8 cellular contexts compared by ENCODE assay signal in the genomic region with DNA sequence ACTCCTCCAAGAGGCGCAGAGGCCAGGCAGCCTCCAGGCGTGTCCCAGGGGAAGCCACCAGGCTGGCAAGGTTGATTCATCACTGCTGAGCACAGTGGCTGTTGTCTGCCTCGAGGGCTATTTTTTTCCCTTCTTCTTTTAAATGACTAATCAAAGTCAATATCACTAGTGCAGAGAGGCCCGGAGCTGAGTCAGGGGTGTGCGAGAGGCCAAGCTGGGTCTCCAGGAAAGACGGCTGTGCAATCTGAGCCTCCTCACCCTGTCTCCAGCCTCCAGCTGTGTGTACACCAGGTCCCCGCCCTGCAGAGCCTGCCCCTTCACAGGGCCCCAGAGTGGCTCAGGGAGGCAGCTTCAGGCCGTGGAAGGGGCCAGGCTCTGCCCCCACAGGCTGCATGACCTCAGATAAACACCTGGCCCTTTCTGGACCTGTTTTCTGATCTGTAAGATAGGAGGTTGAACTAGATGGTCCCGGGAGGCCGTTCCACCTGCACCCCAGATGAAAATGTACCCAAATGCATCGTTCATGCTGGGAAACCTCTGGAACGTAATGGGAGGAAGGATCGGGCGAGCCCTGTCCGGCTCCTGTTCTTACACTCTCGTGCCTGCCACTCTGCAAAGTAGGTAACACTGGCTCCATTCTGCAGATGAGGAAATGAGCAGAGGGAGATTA. TPM values are rescaled to one million over a fixed set of nuclear protein-coding genes. Genes with fewer than 3 reads are reported as not detected.
A peak's percentile ranks its signal among the peaks of the same experiment; 100 is the strongest.
DNase-seq lines count a peak whose midpoint lies in the region; ATAC-seq and TF ChIP-seq lines count a peak whose summit lies in the region.

No MANE protein-coding gene starts in this region.

- no peak overlapping the region for H3K18ac ChIP-seq in trophoblast cell (ENCODE audit: low read length)

- peak; percentile 84 for DNase-seq in BJ (ENCODE audit: low read depth)
- DNase-seq in HK-2 (ENCODE audit: unreplicated experiment), result peak; percentile 88
- peak; percentile 98 for DNase-seq in Panc1 (ENCODE audit: low read depth, low spot score)
- peak; percentile 88 for DNase-seq in brain pericyte (ENCODE audit: low read depth, low spot score)
- DNase-seq in trophoblast cell, result peak; percentile 96 to 99
- DNase-seq in uterus, result no peak

- no peak overlapping the region for H2BK12ac ChIP-seq in trophoblast cell (ENCODE audit: low read length)

- no peak overlapping the region for H3K9ac ChIP-seq in trophoblast cell (ENCODE audit: low read length)

- H4K91ac ChIP-seq in trophoblast cell (ENCODE audit: low read depth, low read length), result no peak overlapping the region

- no peak overlapping the region for H4K12ac ChIP-seq in trophoblast cell (ENCODE audit: low read depth, low read length)

- H3K27me3 ChIP-seq in BJ (ENCODE audit: control insufficient read depth, insufficient read depth, low read length) (no peaks in the 10 kb centered on the region), Panc1 (ENCODE audit: control insufficient read depth, insufficient read depth, low read length) (no peaks in the 10 kb centered on the region), trophoblast cell (ENCODE audit: insufficient read depth, low read length) (peaks cover 5% of the 10 kb centered on the region), uterus (no peaks in the 10 kb centered on the region)

- intact Hi-C loops in Panc1 (cut with micrococcal nuclease; ENCODE audit: unreplicated experiment), result no loop called here
- intact Hi-C loops in uterus (cut with DNase I; ENCODE audit: low total_unique reads), result no loop called here

- BruUV-seq in Panc1 (replicated peaks; lab: Mats Ljungman, UMichigan), result no TSS peak

- H2BK5ac ChIP-seq in trophoblast cell (ENCODE audit: low read depth, low read length, poor library complexity), result no peak overlapping the region

- no peak overlapping the region for H2BK120ac ChIP-seq in trophoblast cell (ENCODE audit: insufficient read depth, low read length, poor library complexity)

- H3K9me3 ChIP-seq in Panc1 (ENCODE audit: control insufficient read depth, insufficient read depth, low read depth, low read length) (no peaks in the 10 kb centered on the region), trophoblast cell (ENCODE audit: insufficient read depth, low read depth, low read length) (no peaks in the 10 kb centered on the region), uterus (no peaks in the 10 kb centered on the region)

- peaks cover 2% of the 10 kb centered on the region for H3K79me2 ChIP-seq in trophoblast cell (ENCODE audit: control insufficient read depth, insufficient read depth, low read length, poor library complexity)

- H3K79me1 ChIP-seq in trophoblast cell (ENCODE audit: low read length), result peaks cover 3% of the 10 kb centered on the region

- no peak overlapping the region for H2AFZ ChIP-seq in trophoblast cell (ENCODE audit: insufficient read depth, low read length, poor library complexity)

- peak overlapping the region; percentile 5 for H3K4me2 ChIP-seq in trophoblast cell (ENCODE audit: low read length)

- H3K4me1 ChIP-seq in Panc1 (ENCODE audit: control insufficient read depth, insufficient read depth, low read length), result peaks cover 75% of the 10 kb centered on the region
- peaks cover 10 to 19% of the 10 kb centered on the region in 2 experiments for H3K4me1 ChIP-seq in trophoblast cell (ENCODE audit: control insufficient read depth in 1 of 2, insufficient read depth in 2 of 2, low read length in 2 of 2)
- peaks cover 0 to 12% of the 10 kb centered on the region in 2 donors for H3K4me1 ChIP-seq in uterus

- H3K4me3 ChIP-seq in BJ (ENCODE audit: low read depth, low read length) (no peak overlapping the region), Panc1 (ENCODE audit: low read depth in 2 of 2, low read length in 2 of 2) (peak overlapping the region in 1 of 2 experiments; percentile 82; a peak in 3 of 4 replicates), trophoblast cell (ENCODE audit: low read depth, low read length) (no peak overlapping the region), uterus (no peak overlapping the region)

- H3K4ac ChIP-seq in trophoblast cell (ENCODE audit: low read depth, low read length), result no peak overlapping the region

- H3K27ac ChIP-seq in Panc1 (ENCODE audit: low read length) (peak overlapping the region; percentile 96), trophoblast cell (ENCODE audit: low read depth, low read length) (no peak overlapping the region), uterus (no peak overlapping the region)

- H2AK5ac ChIP-seq in trophoblast cell (ENCODE audit: low read length), result no peak overlapping the region

- H3K23ac ChIP-seq in trophoblast cell (ENCODE audit: low read length), result no peak overlapping the region

- H3K14ac ChIP-seq in trophoblast cell (ENCODE audit: low read length), result no peak overlapping the region

- POLR2A ChIA-PET in BJ (lab: Charles Lee), result interaction anchor here (0.6 kb wide), 1 partner anchor 17 kb away, joined by 6 read pairs; no protein-coding TSS in a partner anchor
- POLR2A ChIA-PET in Panc1 (lab: Charles Lee), result interaction anchor here (0.5 kb wide), 1 partner anchor 174 kb away, joined by 8 read pairs; no protein-coding TSS in a partner anchor

- no peak for TF ChIP-seq POLR2A in uterus (IDR thresholded peaks at IDR 0.05)

- CTCF ChIA-PET in BJ (lab: Yijun Ruan, JAX), result interaction anchor here (1.0 to 3.7 kb wide), 6 partner anchors 10 to 109 kb away, joined by 3 to 23 read pairs (median 9); no protein-coding TSS in a partner anchor
- CTCF ChIA-PET in Panc1 (lab: Charles Lee), result no interaction called here

- peak; percentile 88 for ATAC-seq in Panc1
- no peak for ATAC-seq in HG03097 (IDR thresholded peaks at IDR 0.05; ENCODE audit: low FRiP score, unreplicated experiment)
- no peak for ATAC-seq in GM18517 (IDR thresholded peaks at IDR 0.05; ENCODE audit: unreplicated experiment)

- TF ChIP-seq CTCF in BJ (IDR thresholded peaks at IDR 0.05; ENCODE audit: insufficient read depth, low read depth, low read length) (peak; percentile 3; the same call in 1 of the 2 replicates), Panc1 (IDR thresholded peaks at IDR 0.05) (no peak), uterus (IDR thresholded peaks at IDR 0.05) (no peak)

- no CpG with 5 or more reads among the region's 16 CpGs for WGBS in trophoblast cell (ENCODE audit: extremely low coverage, insufficient coverage, insufficient read length)

- H4K8ac ChIP-seq in trophoblast cell (ENCODE audit: low read depth, low read length), result no peak overlapping the region

- in situ Hi-C loops in Panc1 (cut with HindIII; ENCODE audit: low pct_unique_long_range_greater_than_20kb, low sequenced_read_pairs), result no loop called here

- H3K36me3 ChIP-seq in BJ (ENCODE audit: control insufficient read depth, insufficient read depth, low read length) (peaks cover 2% of the 10 kb centered on the region; the same call in 1 of the 2 replicates), Panc1 (ENCODE audit: control insufficient read depth, insufficient read depth, low read length) (no peaks in the 10 kb centered on the region), trophoblast cell (ENCODE audit: control insufficient read depth in 1 of 2, insufficient read depth in 2 of 2, low read length in 2 of 2) (no peaks in the 10 kb centered on the region), uterus (no peaks in the 10 kb centered on the region)

RNA-seq across cellular contexts. Expression of a gene that starts 3.7 kb away (rescaled TPM):
- polyA plus RNA-seq in BJ (2011; rRNA removed), result 10.7 and 12.2 TPM in 2 replicates
- polyA minus RNA-seq in BJ (2011; rRNA and poly(A)+ RNA removed), result 7.2 and 8.6 TPM in 2 replicates
- total RNA-seq in Panc1 (2021; ENCODE audit: unreplicated experiment) (80.9 TPM), uterus (10 to 100 TPM in 2 of 4 donors, 1 to 10 TPM in 2; 2.3 to 19.1 (median 11.0) TPM)
- polyA plus RNA-seq in Panc1 (2012; ENCODE audit: insufficient read length), result 75.5 TPM
- polyA plus RNA-seq in trophoblast cell (2013), result 6.4 and 6.6 TPM in 2 replicates

RNA-seq across cellular contexts. Expression of a gene that starts 22.8 kb away (rescaled TPM):
- 11.6 and 16.9 TPM in 2 replicates for polyA plus RNA-seq in BJ (2011; rRNA removed)
- polyA minus RNA-seq in BJ (2011; rRNA and poly(A)+ RNA removed), result 8.2 and 9.9 TPM in 2 replicates
- 54.2 TPM for total RNA-seq in Panc1 (2021; ENCODE audit: unreplicated experiment)
- polyA plus RNA-seq in Panc1 (2012; ENCODE audit: insufficient read length), result 53.1 TPM
- 21.8 and 23.2 TPM in 2 replicates for polyA plus RNA-seq in trophoblast cell (2013)
- 10 to 100 TPM in 2 of 4 donors, 1 to 10 TPM in 2; 4.4 to 14.1 (median 7.7) TPM for total RNA-seq in uterus

RNA-seq across cellular contexts. Expression of a gene that starts 32.4 kb away (rescaled TPM):
- 66.9 and 69.8 TPM in 2 replicates for polyA plus RNA-seq in BJ (2011; rRNA removed)
- polyA minus RNA-seq in BJ (2011; rRNA and poly(A)+ RNA removed), result 14.8 and 25.3 TPM in 2 replicates
- total RNA-seq in Panc1 (2021; ENCODE audit: unreplicated experiment), result 124 TPM
- polyA plus RNA-seq in Panc1 (2012; ENCODE audit: insufficient read length), result 228 TPM
- 67.3 and 70.4 TPM in 2 replicates for polyA plus RNA-seq in trophoblast cell (2013)
- 10 to 100 TPM; 12.4 to 54.6 (median 31.5) TPM for total RNA-seq in uterus

RNA-seq across cellular contexts. Expression of a gene that starts 32.5 kb away (rescaled TPM):
- polyA plus RNA-seq in BJ (2011; rRNA removed), result 6.4 and 6.9 TPM in 2 replicates
- polyA minus RNA-seq in BJ (2011; rRNA and poly(A)+ RNA removed), result 5.1 TPM in 2 replicates
- total RNA-seq in Panc1 (2021; ENCODE audit: unreplicated experiment) (11.1 TPM), uterus (10 to 100 TPM in 1 of 4 donors, 1 to 10 TPM in 2, under 1 TPM in 1; 0.29 to 14.1 (median 3.3) TPM)
- 6.5 TPM for polyA plus RNA-seq in Panc1 (2012; ENCODE audit: insufficient read length)
- 5.4 and 6.0 TPM in 2 replicates for polyA plus RNA-seq in trophoblast cell (2013)

RNA-seq across cellular contexts. Expression of a gene that starts 48.2 kb away (rescaled TPM):
- 2.2 and 3.3 TPM in 2 replicates for polyA plus RNA-seq in BJ (2011; rRNA removed)
- 1.5 and 1.6 TPM in 2 replicates for polyA minus RNA-seq in BJ (2011; rRNA and poly(A)+ RNA removed)
- total RNA-seq in Panc1 (2021; ENCODE audit: unreplicated experiment) (4.4 TPM), uterus (1 to 10 TPM in 3 of 4 donors, not detected in 1; 6.7 to 9.3 (median 8.8) TPM)
- polyA plus RNA-seq in Panc1 (2012; ENCODE audit: insufficient read length), result 6.8 TPM
- polyA plus RNA-seq in trophoblast cell (2013), result 0.60 and 0.69 TPM in 2 replicates

Comparison
In these comparisons a context has a peak if more than half of its experiments do, and no peak if none do; other contexts are left out.
1. DNase-seq: peak in BJ (single experiment), HK-2 (single experiment), Panc1 (single experiment), brain pericyte (single experiment) and trophoblast cell (2 of 2); none in uterus (0 of 2).